In the genomic region with DNA sequence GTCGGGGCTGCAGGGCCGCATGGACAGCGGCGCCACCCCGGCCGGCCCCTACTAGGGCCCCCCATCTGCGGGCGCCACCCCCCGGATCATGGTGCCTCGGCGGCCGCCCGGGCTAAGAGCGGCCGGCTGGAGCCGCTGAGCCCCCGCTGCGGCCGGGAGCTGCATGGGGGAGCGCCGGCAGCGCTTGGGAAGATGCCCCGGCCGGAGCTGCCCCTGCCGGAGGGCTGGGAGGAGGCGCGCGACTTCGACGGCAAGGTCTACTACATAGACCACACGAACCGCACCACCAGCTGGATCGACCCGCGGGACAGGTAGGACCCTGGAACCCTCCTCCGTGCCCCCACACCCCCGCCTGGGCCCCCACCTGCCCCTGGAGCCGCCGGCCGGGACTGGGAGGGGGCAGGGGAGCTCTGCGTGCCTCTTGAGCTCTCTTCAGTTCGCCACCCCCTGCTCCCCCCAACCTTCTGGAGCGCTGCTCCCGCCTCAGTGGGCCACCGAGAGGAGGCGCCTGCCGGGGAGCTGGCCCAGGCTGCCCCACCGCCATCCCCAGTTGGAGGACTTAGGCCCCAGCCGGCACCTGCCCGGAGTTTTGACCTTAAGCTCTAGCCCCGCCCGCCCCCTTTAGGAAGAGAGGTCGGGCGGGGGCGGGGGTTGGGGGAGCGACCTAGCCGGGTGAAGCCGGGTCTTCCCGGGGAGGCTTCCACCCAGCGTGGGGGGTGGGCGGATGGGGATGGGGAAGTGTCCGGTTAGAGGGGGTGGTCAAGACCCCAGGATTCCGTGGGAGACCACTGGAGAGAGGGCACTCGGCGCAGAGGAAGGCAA, we compare ENCODE assay signal across 8 cellular contexts. TPM values are rescaled to one million over a fixed set of nuclear protein-coding genes. Genes with fewer than 3 reads are reported as not detected.
DNase-seq lines count a peak whose midpoint lies in the region; ATAC-seq, FAIRE-seq and TF ChIP-seq lines count a peak whose summit lies in the region.

No MANE protein-coding gene starts in this region.

- TF ChIP-seq CTCF in RWPE2 (IDR thresholded peaks at IDR 0.05; ENCODE audit: poor library complexity, severe bottlenecking) (peak; percentile 17), fibroblast of pulmonary artery (IDR thresholded peaks at IDR 0.05; ENCODE audit: low read length, missing control alignments) (no peak), retinal pigment epithelial cell (conservative IDR thresholded peaks at IDR 0.05; ENCODE audit: low read depth, low read length) (peak; percentile 47)

- ATAC-seq in HG02798 (IDR thresholded peaks at IDR 0.05; ENCODE audit: poor library complexity, unreplicated experiment) (peak; percentile 32), RWPE2 (ENCODE audit: low read depth) (0 out of 3 replicates have a peak, but pooled peaks have one; percentile 1), HG03108 (IDR thresholded peaks at IDR 0.05; ENCODE audit: unreplicated experiment) (no peak)

- no peaks in the 10 kb centered on the region for H3K27me3 ChIP-seq in RWPE2 (ENCODE audit: insufficient read depth, poor library complexity, severe bottlenecking)

- TF ChIP-seq POLR2A in GM12891 (IDR thresholded peaks at IDR 0.05; ENCODE audit: low read depth, low read length) = no peak

- FAIRE-seq in GM12891 (lab: Jason Lieb, UNC) = no peak

- peaks cover 56% of the 10 kb centered on the region for H3K4me1 ChIP-seq in RWPE2 (ENCODE audit: insufficient read depth, poor library complexity, severe bottlenecking)

- peak overlapping the region; percentile 95 for H3K4me3 ChIP-seq in RWPE2 (ENCODE audit: severe bottlenecking)
- peak overlapping the region; percentile 34 for H3K4me3 ChIP-seq in fibroblast of pulmonary artery (replicated peaks; ENCODE audit: low read depth, low read length)
- peak overlapping the region; percentile 73 for H3K4me3 ChIP-seq in retinal pigment epithelial cell (ENCODE audit: low read length)

- H3K36me3 ChIP-seq in RWPE2 (ENCODE audit: low read depth) = peaks cover 18% of the 10 kb centered on the region

- DNase-seq in DMS53 (lab: John Stamatoyannopoulos, UW) = peak; percentile 72
- no peak for DNase-seq in DMS53 treated with DMSO at 0.1 percent for 48 hours (lab: John Stamatoyannopoulos, UW; ENCODE audit: unreplicated experiment)
- no peak for DNase-seq in RWPE2 (ENCODE audit: low spot score)
- DNase-seq in fibroblast of pulmonary artery (ENCODE audit: low read depth) = no peak
- no peak for DNase-seq in retinal pigment epithelial cell (ENCODE audit: low read depth)
- no peak for DNase-seq in GM12891 (ENCODE audit: insufficient read length, low spot score)

- no peaks in the 10 kb centered on the region for H3K9me3 ChIP-seq in RWPE2 (ENCODE audit: severe bottlenecking)

- H3K27ac ChIP-seq in RWPE2 (ENCODE audit: poor library complexity, severe bottlenecking) = peak overlapping the region; percentile 81

TF ChIP-seq in GM12891, 5 proteins besides CTCF, POLR2A, EP300 and RAD21:
- TF ChIP-seq SPI1 (IDR thresholded peaks at IDR 0.05; ENCODE audit: low read depth, low read length) (no peak), PAX5 (IDR thresholded peaks at IDR 0.05; ENCODE audit: insufficient read depth, low read length, severe bottlenecking) (no peak), TAF1 (IDR thresholded peaks at IDR 0.05; ENCODE audit: low read depth, low read length) (no peak), POU2F2 (IDR thresholded peaks at IDR 0.05; ENCODE audit: low read depth, low read length) (no peak), POLR2AphosphoS5 (IDR thresholded peaks at IDR 0.05; ENCODE audit: low read depth, low read length) (no peak)

RNA-seq across cellular contexts. Expression of gene WWC1, which starts 0.7 kb away (rescaled TPM):
- 1.9 TPM for polyA plus RNA-seq in GM12891 (2012; ENCODE audit: low read depth, missing spikeins)

Comparison
In these comparisons a context has a peak if more than half of its experiments do, and no peak if none do; other contexts are left out.
1. H3K4me3 ChIP-seq: peak in every context shown above with its lines; median percentile 95 in RWPE2; 73 in retinal pigment epithelial cell; 34 in fibroblast of pulmonary artery.